In the genomic region with DNA sequence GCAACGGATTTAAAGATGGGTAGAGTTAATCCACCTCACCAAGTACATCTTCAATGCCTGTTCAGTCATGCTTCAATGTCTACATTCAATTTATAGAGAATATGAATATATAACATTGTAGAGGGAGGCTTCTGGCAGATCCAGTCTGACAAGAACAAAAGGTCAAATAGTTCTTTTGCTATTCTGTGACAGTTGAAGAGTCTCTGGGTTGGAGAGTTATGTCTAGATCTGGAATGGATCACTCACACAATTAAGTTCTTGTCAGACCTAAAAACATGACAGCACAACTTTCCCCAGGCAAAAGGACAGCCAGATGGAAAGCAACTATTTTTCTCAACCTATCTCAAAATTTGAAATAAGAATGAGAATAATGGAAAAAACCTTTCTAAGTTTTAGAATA, we compare ENCODE assay signal across 15 cellular contexts.
"Had no signal": no experiment of that assay in that cellular context is flagged by ENCODE, and none has a peak within 500 bp of the region (broad histone marks: within the 10 kb centered on the region; RNA-seq: fewer than 3 reads in every experiment).

No MANE protein-coding gene starts in this region.

- H3K4me3 ChIP-seq: esophagus squamous epithelium, mucosa of descending colon, SJSA1, transverse colon had no signal

- DNase-seq: activated CD4-positive, alpha-beta T cell treated with anti-CD3 and anti-CD28 coated beads, Interleukin-2, amount 50 U/mL, for 4 hours; activated CD4-positive, CD25-positive, alpha-beta regulatory T cell treated with anti-CD3 and anti-CD28 coated beads, Interleukin-2, amount 50 U/mL, for 72 hours; activated naive CD4-positive, alpha-beta T cell; activated T-cell treated with anti-CD3 and anti-CD28 coated beads for 4 hours; esophagus squamous epithelium; immature natural killer cell; mammary epithelial cell; mucosa of descending colon; stimulated activated CD4-positive, alpha-beta T cell treated with anti-CD3 and anti-CD28 coated beads, Interleukin-4, amount 100 ng/mL, for 1 hour; T1000; transverse colon had no signal

- H3K9me3 ChIP-seq: esophagus squamous epithelium, mucosa of descending colon, SJSA1, transverse colon had no signal

- H2AFZ ChIP-seq: parathyroid adenoma had no signal

- H3K27me3 ChIP-seq: esophagus squamous epithelium, SJSA1, transverse colon had no signal

- H3K36me3 ChIP-seq: SJSA1 had no signal

- H3K9ac ChIP-seq: parathyroid adenoma had no signal

- ATAC-seq: naive thymus-derived CD4-positive, alpha-beta T cell; T-cell had no signal

- H3K27ac ChIP-seq: esophagus squamous epithelium, parathyroid adenoma, SJSA1, transverse colon had no signal

- H3K4me1 ChIP-seq: parathyroid adenoma, SJSA1 had no signal
